In genomic region chr17:43456661-43457361, GRCh38 we compare ENCODE assay signal across 1 cellular context.
TF ChIP-seq lines count a peak whose summit lies in the region.

No MANE protein-coding gene starts in this region.

TF ChIP-seq in HepG2, 621 proteins besides CTCF, POLR2A, EP300 and RAD21 (continued from another document and continues in another):
- TF ChIP-seq HMGXB3 (CRISPR knock-in tag; IDR thresholded peaks at IDR 0.05; ENCODE audit: borderline replicate concordance) (peak; percentile 92), ZNF34 (CRISPR knock-in tag; IDR thresholded peaks at IDR 0.05; ENCODE audit: borderline replicate concordance) (no peak), ZNF451 (CRISPR knock-in tag; IDR thresholded peaks at IDR 0.05) (no peak), ZNF263 (CRISPR knock-in tag; IDR thresholded peaks at IDR 0.05) (peak; percentile 82), ZBTB37 (CRISPR knock-in tag; IDR thresholded peaks at IDR 0.05) (0 out of 2 replicates have a peak, but pooled peaks have one; percentile 38), KLF15 (CRISPR knock-in tag; IDR thresholded peaks at IDR 0.05; ENCODE audit: borderline replicate concordance) (no peak), MTA3 (CRISPR knock-in tag; IDR thresholded peaks at IDR 0.05) (no peak), ZNF337 (CRISPR knock-in tag; IDR thresholded peaks at IDR 0.05; ENCODE audit: borderline replicate concordance, low read depth) (peak; percentile 58; the same call in 1 of the 2 replicates), ATF7 (IDR thresholded peaks at IDR 0.05) (peak; percentile 59), ATF7 (CRISPR knock-in tag; IDR thresholded peaks at IDR 0.05) (peak; percentile 82; the same call in 1 of the 2 replicates), NCOR1 (IDR thresholded peaks at IDR 0.05; ENCODE audit: borderline replicate concordance, low read length) (peak; percentile 97), PHF5A (CRISPR knock-in tag; IDR thresholded peaks at IDR 0.05; ENCODE audit: low read depth, unreplicated experiment) (peak; percentile 97), ZNF850 (CRISPR knock-in tag; conservative IDR thresholded peaks at IDR 0.05) (no peak), ZNF550 (CRISPR knock-in tag; IDR thresholded peaks at IDR 0.05; ENCODE audit: borderline replicate concordance) (0 out of 2 replicates have a peak, but pooled peaks have one; percentile 42), CHD4 (IDR thresholded peaks at IDR 0.05; ENCODE audit: borderline replicate concordance, low read length) (peak; percentile 87; the same call in 1 of the 2 replicates), ZNF549 (CRISPR knock-in tag; IDR thresholded peaks at IDR 0.05) (no peak), ZNF770 (CRISPR knock-in tag; IDR thresholded peaks at IDR 0.05) (peak; percentile 56; the same call in 1 of the 2 replicates), ZBTB21 (CRISPR knock-in tag; IDR thresholded peaks at IDR 0.05) (peak; percentile 65), YEATS2 (CRISPR knock-in tag; IDR thresholded peaks at IDR 0.05; ENCODE audit: borderline replicate concordance) (peak; percentile 84; the same call in 1 of the 2 replicates), ZNF660 (CRISPR knock-in tag; IDR thresholded peaks at IDR 0.05; ENCODE audit: borderline replicate concordance, low read depth) (no peak), MBNL3 (CRISPR knock-in tag; conservative IDR thresholded peaks at IDR 0.05) (no peak), NR2C2 (CRISPR knock-in tag; IDR thresholded peaks at IDR 0.05; ENCODE audit: borderline replicate concordance) (peak; percentile 89), ZNF446 (CRISPR knock-in tag; IDR thresholded peaks at IDR 0.05) (no peak), DDIT3 (CRISPR knock-in tag; IDR thresholded peaks at IDR 0.05) (peak; percentile 40), PRMT3 (CRISPR knock-in tag; IDR thresholded peaks at IDR 0.05; ENCODE audit: borderline replicate concordance, low read depth) (no peak), RFX5 (IDR thresholded peaks at IDR 0.05; ENCODE audit: low read depth, low read length) (no peak), ZNF367 (CRISPR knock-in tag; IDR thresholded peaks at IDR 0.05; ENCODE audit: borderline replicate concordance) (no peak), GATAD1 (CRISPR knock-in tag; IDR thresholded peaks at IDR 0.05) (peak; percentile 77), ZSCAN20 (CRISPR knock-in tag; IDR thresholded peaks at IDR 0.05; ENCODE audit: borderline replicate concordance) (0 out of 2 replicates have a peak, but pooled peaks have one; percentile 37), CBX5 (CRISPR knock-in tag; IDR thresholded peaks at IDR 0.05; ENCODE audit: borderline replicate concordance) (peak; percentile 98; the same call in 1 of the 2 replicates), HES4 (CRISPR knock-in tag; IDR thresholded peaks at IDR 0.05; ENCODE audit: borderline replicate concordance) (peak; percentile 31; the same call in 1 of the 2 replicates), PCBP2 (optimal IDR thresholded peaks at IDR 0.05; ENCODE audit: low read depth, low read length, poor library complexity, severe bottlenecking) (no peak), SMYD3 (CRISPR knock-in tag; IDR thresholded peaks at IDR 0.05) (peak; percentile 97), ZNF318 (CRISPR knock-in tag; IDR thresholded peaks at IDR 0.05) (no peak), NFYB (CRISPR knock-in tag; IDR thresholded peaks at IDR 0.05) (peak; percentile 67), UBTF (CRISPR knock-in tag; IDR thresholded peaks at IDR 0.05) (peak; percentile 58; the same call in 1 of the 2 replicates), ZNF256 (CRISPR knock-in tag; conservative IDR thresholded peaks at IDR 0.05) (no peak; the same call in 1 of the 2 replicates), SMAD9 (CRISPR knock-in tag; IDR thresholded peaks at IDR 0.05) (no peak), MXD4 (CRISPR knock-in tag; IDR thresholded peaks at IDR 0.05) (peak; percentile 90), AHR (CRISPR knock-in tag; IDR thresholded peaks at IDR 0.05) (no peak), AKAP8 (CRISPR knock-in tag; IDR thresholded peaks at IDR 0.05) (peak; percentile 92; the same call in 1 of the 2 replicates), PLRG1 (conservative IDR thresholded peaks at IDR 0.05) (no peak), FOXM1 (CRISPR knock-in tag; IDR thresholded peaks at IDR 0.05) (no peak), ZNF207 (IDR thresholded peaks at IDR 0.05; ENCODE audit: borderline replicate concordance) (no peak), ISL2 (CRISPR knock-in tag; IDR thresholded peaks at IDR 0.05) (peak; percentile 98), TAF1 (CRISPR knock-in tag; IDR thresholded peaks at IDR 0.05) (peak; percentile 66; the same call in 1 of the 2 replicates), MXD3 (CRISPR knock-in tag; IDR thresholded peaks at IDR 0.05) (peak; percentile 85; the same call in 1 of the 2 replicates), LBX2 (CRISPR knock-in tag; IDR thresholded peaks at IDR 0.05; ENCODE audit: borderline replicate concordance) (no peak)
